ENCODE assay signal across 30 cellular contexts in the genomic region with DNA sequence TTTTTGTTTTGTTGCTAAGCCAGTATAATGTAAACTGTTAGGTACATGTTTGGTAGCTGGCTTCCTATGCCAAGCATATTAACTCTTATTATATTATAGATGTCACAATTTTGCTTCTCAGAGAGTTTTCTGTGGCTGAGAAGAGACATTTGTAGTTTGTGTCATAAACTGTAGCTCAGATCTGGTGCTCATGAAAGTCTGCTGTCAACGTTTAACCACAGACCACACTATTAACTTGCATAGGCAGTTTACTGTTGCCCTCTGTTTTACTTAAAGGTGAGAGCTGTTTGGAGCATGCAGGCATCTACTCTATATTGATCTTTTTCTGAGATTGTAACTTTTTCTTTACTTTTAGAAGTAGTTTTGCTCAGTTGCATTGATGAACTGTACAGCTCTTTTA.
"Had no signal": no experiment of that assay in that cellular context is flagged by ENCODE, and none has a peak within 500 bp of the region (broad histone marks: within the 10 kb centered on the region; RNA-seq: fewer than 3 reads in every experiment).

No MANE protein-coding gene starts in this region.

- H3K4me1 Mint-ChIP-seq: activated CD4-positive, alpha-beta T cell treated with anti-CD3 and anti-CD28 coated beads, Interleukin-2, amount 10 ng/mL, durations not matched to agents 24 days and 14 days; activated naive CD4-positive, alpha-beta T cell treated with anti-CD3 and anti-CD28 coated beads, Interleukin-2, amount 50 U/mL, for 24 hours; activated naive CD8-positive, alpha-beta T cell treated with anti-CD3 and anti-CD28 coated beads, Interleukin-2, amount 50 U/mL, for 24 hours; immature natural killer cell; naive B cell; nephron progenitor cell had no signal

- H3K4me3 Mint-ChIP-seq: activated CD4-positive, alpha-beta memory T cell treated with anti-CD3 and anti-CD28 coated beads for 36 hours; activated CD4-positive, alpha-beta T cell treated with anti-CD3 and anti-CD28 coated beads, Interleukin-2, amount 10 ng/mL, durations not matched to agents 24 days and 14 days; activated naive CD4-positive, alpha-beta T cell treated with anti-CD3 and anti-CD28 coated beads, Interleukin-2, amount 50 U/mL, for 24 hours; activated naive CD8-positive, alpha-beta T cell treated with anti-CD3 and anti-CD28 coated beads, Interleukin-2, amount 50 U/mL, for 24 hours; dendritic cell treated with granulocyte-macrophage colony-stimulating factor and Interleukin-4, amounts not matched to agents 40 ng/mL and 50 ng/mL, for 4 days; endodermal cell; immature natural killer cell; mesothelial cell of epicardium; naive B cell; nephron progenitor cell had no signal

- DNase-seq: activated CD4-positive, alpha-beta memory T cell treated with anti-CD3 and anti-CD28 coated beads for 36 hours; activated CD4-positive, alpha-beta T cell treated with anti-CD3 and anti-CD28 coated beads, Interleukin-2, amount 10 ng/mL, durations not matched to agents 24 days and 14 days; activated CD4-positive, CD25-positive, alpha-beta regulatory T cell treated with anti-CD3 and anti-CD28 coated beads, Interleukin-2, amount 50 U/mL, for 72 hours; activated naive CD8-positive, alpha-beta T cell treated with anti-CD3 and anti-CD28 coated beads, Interleukin-2, amount 50 U/mL, for 24 hours; activated T-cell treated with anti-CD3 and anti-CD28 coated beads, Interleukin-2, amount 50 U/mL, for 48 hours; amygdala; central memory CD4-positive, alpha-beta T cell; endodermal cell; foreskin fibroblast; head of caudate nucleus; hypothalamus; immature natural killer cell; kidney; left colon; naive B cell; nephron progenitor cell; ovary; sigmoid colon; small intestine; stimulated activated CD4-positive, alpha-beta T cell treated with anti-CD3 and anti-CD28 coated beads, Interleukin-15, amount 100 ng/mL, for 24 hours; stimulated activated CD4-positive, alpha-beta T cell treated with anti-CD3 and anti-CD28 coated beads, Interleukin-2, amount 100 ng/mL, for 24 hours; stimulated activated naive CD4-positive, alpha-beta T cell treated with Interleukin-2 at 50 U/mL for 16 hours had no signal

- H3K27me3 Mint-ChIP-seq: activated CD4-positive, alpha-beta memory T cell treated with anti-CD3 and anti-CD28 coated beads for 36 hours; activated CD4-positive, alpha-beta T cell treated with anti-CD3 and anti-CD28 coated beads, Interleukin-2, amount 10 ng/mL, durations not matched to agents 24 days and 14 days; activated naive CD4-positive, alpha-beta T cell treated with anti-CD3 and anti-CD28 coated beads, Interleukin-2, amount 50 U/mL, for 24 hours; activated naive CD8-positive, alpha-beta T cell treated with anti-CD3 and anti-CD28 coated beads, Interleukin-2, amount 50 U/mL, for 24 hours; dendritic cell treated with granulocyte-macrophage colony-stimulating factor and Interleukin-4, amounts not matched to agents 40 ng/mL and 50 ng/mL, for 4 days; naive B cell; progenitor cell of endocrine pancreas had no signal

- H3K4me1 ChIP-seq: tibial nerve had no signal

- H3K27ac ChIP-seq: neutrophil, ovary, sigmoid colon, tibial nerve had no signal

- H3K9me3 Mint-ChIP-seq: activated CD4-positive, alpha-beta memory T cell treated with anti-CD3 and anti-CD28 coated beads for 36 hours; activated CD4-positive, alpha-beta T cell treated with anti-CD3 and anti-CD28 coated beads, Interleukin-2, amount 10 ng/mL, durations not matched to agents 24 days and 14 days; activated naive CD4-positive, alpha-beta T cell treated with anti-CD3 and anti-CD28 coated beads, Interleukin-2, amount 50 U/mL, for 24 hours; activated naive CD8-positive, alpha-beta T cell treated with anti-CD3 and anti-CD28 coated beads, Interleukin-2, amount 50 U/mL, for 24 hours; activated T-helper 2 cell treated with anti-CD3 and anti-CD28 coated beads, Interferon-gamma antibody, Interleukin-2, Interleukin-4, amounts not matched to agents 10 μg/mL and 5 μg/mL and 100 μg/mL, durations not matched to agents 14 hours and 24 hours and 36 hours; dendritic cell treated with granulocyte-macrophage colony-stimulating factor and Interleukin-4, amounts not matched to agents 40 ng/mL and 50 ng/mL, for 4 days; endodermal cell; mesothelial cell of epicardium; naive B cell; nephron progenitor cell had no signal

- H3K27ac Mint-ChIP-seq: activated CD4-positive, alpha-beta memory T cell treated with anti-CD3 and anti-CD28 coated beads for 36 hours; activated CD4-positive, alpha-beta T cell treated with anti-CD3 and anti-CD28 coated beads, Interleukin-2, amount 10 ng/mL, durations not matched to agents 24 days and 14 days; activated naive CD4-positive, alpha-beta T cell treated with anti-CD3 and anti-CD28 coated beads, Interleukin-2, amount 50 U/mL, for 24 hours; activated naive CD8-positive, alpha-beta T cell treated with anti-CD3 and anti-CD28 coated beads, Interleukin-2, amount 50 U/mL, for 24 hours; activated T-helper 2 cell treated with anti-CD3 and anti-CD28 coated beads, Interferon-gamma antibody, Interleukin-2, Interleukin-4, amounts not matched to agents 10 μg/mL and 5 μg/mL and 100 μg/mL, durations not matched to agents 14 hours and 24 hours and 36 hours; dendritic cell treated with granulocyte-macrophage colony-stimulating factor and Interleukin-4, amounts not matched to agents 40 ng/mL and 50 ng/mL, for 4 days; endodermal cell; immature natural killer cell; mesothelial cell of epicardium; naive B cell; nephron progenitor cell; progenitor cell of endocrine pancreas had no signal

- H3K36me3 Mint-ChIP-seq: activated CD4-positive, alpha-beta memory T cell treated with anti-CD3 and anti-CD28 coated beads for 36 hours; activated naive CD4-positive, alpha-beta T cell treated with anti-CD3 and anti-CD28 coated beads, Interleukin-2, amount 50 U/mL, for 24 hours; immature natural killer cell; mesothelial cell of epicardium; naive B cell had no signal

- H3K4me3 ChIP-seq: ovary, sigmoid colon, tibial nerve had no signal

- ATAC-seq: activated naive CD8-positive, alpha-beta T cell treated with anti-CD3 and anti-CD28 coated beads, Interleukin-2, amount 50 U/mL, for 24 hours; esophagus mucosa; left colon had no signal

- H3K9me3 ChIP-seq: neutrophil, ovary, sigmoid colon had no signal

- H3K36me3 ChIP-seq: neutrophil, ovary, sigmoid colon, tibial nerve had no signal

- H3K27me3 ChIP-seq: neutrophil, ovary, sigmoid colon, tibial nerve had no signal
